12 cellular contexts compared by ENCODE assay signal in the genomic region with DNA sequence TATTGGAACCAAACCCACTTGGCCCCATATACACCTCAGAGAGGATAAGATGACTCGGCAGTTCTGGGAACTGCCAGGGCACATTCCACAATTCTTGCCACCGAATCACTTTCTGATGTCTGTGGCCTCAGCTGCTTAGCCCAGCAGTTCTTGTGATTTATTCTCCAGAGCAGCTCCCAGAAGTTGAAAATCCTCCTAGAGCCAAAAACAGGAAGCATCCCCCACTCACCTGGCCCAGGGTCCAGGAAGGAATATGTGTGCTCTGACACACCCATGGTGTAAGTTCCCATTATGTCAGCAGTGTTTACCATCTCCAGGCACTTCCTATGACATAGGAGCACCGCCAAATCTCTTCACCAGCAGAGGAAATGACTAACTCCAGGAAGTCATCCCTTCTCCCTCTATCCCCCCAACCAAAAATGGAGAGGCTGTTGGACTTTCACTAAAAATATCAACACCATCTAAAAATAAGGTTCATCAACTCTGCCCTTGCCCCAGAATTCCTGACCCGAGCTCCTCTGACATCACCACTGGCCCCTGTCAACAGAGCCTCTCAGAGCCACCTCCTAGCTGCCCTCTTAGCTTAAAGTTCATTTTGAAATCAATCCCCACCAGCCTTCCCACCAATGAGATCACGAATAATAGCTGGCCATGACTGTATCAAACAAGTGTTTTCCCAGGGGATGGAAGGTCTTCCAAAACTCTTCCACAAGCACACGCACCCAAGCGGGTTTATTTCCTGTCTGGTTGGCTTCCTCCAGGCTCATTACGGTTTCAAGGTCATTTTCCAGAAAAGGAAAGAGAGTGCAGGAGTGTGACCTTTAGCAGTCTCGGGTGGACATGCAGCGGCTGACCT.
DNase-seq lines count a peak whose midpoint lies in the region; ATAC-seq and TF ChIP-seq lines count a peak whose summit lies in the region.
"Had no signal": no experiment of that assay in that cellular context is flagged by ENCODE, and none has a peak within 500 bp of the region (broad histone marks: within the 10 kb centered on the region; RNA-seq: fewer than 3 reads in every experiment).

No MANE protein-coding gene starts in this region.

- no peaks in the 10 kb centered on the region for H3K27me3 ChIP-seq in mesenchymal stem cell (ENCODE audit: control insufficient read depth in 1 of 2, insufficient read depth in 1 of 2, low read length in 2 of 2)

- H3K4me3 ChIP-seq in mesenchymal stem cell (ENCODE audit: insufficient read depth in 1 of 2, low read depth in 1 of 2, low read length in 2 of 2): no peak overlapping the region
- H3K4me3 ChIP-seq: thoracic aorta had no signal

- H3K9me3 Mint-ChIP-seq in endothelial cell (ENCODE audit: unreplicated experiment): no peaks in the 10 kb centered on the region
- H3K9me3 Mint-ChIP-seq: T-cell had no signal

- WGBS in mesenchymal stem cell: 64% methylated on average over 10 of the region's 10 CpGs

- H3K27me3 Mint-ChIP-seq in endothelial cell (ENCODE audit: unreplicated experiment) (no peaks in the 10 kb centered on the region), T-helper 17 cell (peaks cover 72% of the 10 kb centered on the region)

- no peak overlapping the region for H3K14ac ChIP-seq in mesenchymal stem cell (ENCODE audit: low read length in 2 of 2)

- no peak overlapping the region for H2BK12ac ChIP-seq in mesenchymal stem cell (ENCODE audit: low read length in 2 of 2)

- H2BK120ac ChIP-seq in mesenchymal stem cell (ENCODE audit: low read depth, low read length): no peak overlapping the region

- H3K9me3 ChIP-seq in mesenchymal stem cell (ENCODE audit: control insufficient read depth, low read length) (no peaks in the 10 kb centered on the region), T-helper 17 cell (ENCODE audit: control insufficient read depth, low read length, poor library complexity, severe bottlenecking) (no peaks in the 10 kb centered on the region)
- H3K9me3 ChIP-seq: thoracic aorta had no signal

- peak overlapping the region; percentile 92 for H3K27ac Mint-ChIP-seq in endothelial cell (ENCODE audit: unreplicated experiment)
- no peak overlapping the region for H3K27ac Mint-ChIP-seq in T-helper 17 cell
- H3K27ac Mint-ChIP-seq: T-cell had no signal

- H3K4me1 ChIP-seq in mesenchymal stem cell (ENCODE audit: control insufficient read depth, insufficient read depth, low read depth, low read length): no peaks in the 10 kb centered on the region

- no peaks in the 10 kb centered on the region for H3K36me3 ChIP-seq in mesenchymal stem cell (ENCODE audit: control insufficient read depth in 1 of 2, insufficient read depth in 2 of 2, low read depth in 1 of 2, low read length in 2 of 2)
- H3K36me3 ChIP-seq: thoracic aorta had no signal

- peak overlapping the region; percentile 55 for H4K8ac ChIP-seq in mesenchymal stem cell (ENCODE audit: low read length)

- no peak overlapping the region for H3K27ac ChIP-seq in mesenchymal stem cell (ENCODE audit: low read length, poor library complexity, severe bottlenecking)
- H3K27ac ChIP-seq: thoracic aorta had no signal

- intact Hi-C loops in Right ventricle myocardium superior (cut with DNase I): loop anchor here (10.0 kb wide), 1 partner anchor 1353 kb away; no protein-coding TSS in a partner anchor
- intact Hi-C loops in cardiac septum (cut with DNase I): loop anchor here (5.0 to 10.0 kb wide), 7 partner anchors 60 to 1603 kb away; partner anchors contain the start of gene PARD3B

- no peak overlapping the region for H3K4me2 ChIP-seq in mesenchymal stem cell (ENCODE audit: low read length, poor library complexity, severe bottlenecking)

- no peak for TF ChIP-seq CTCF in endothelial cell (IDR thresholded peaks at IDR 0.05; ENCODE audit: unreplicated experiment)

- H3K4ac ChIP-seq in mesenchymal stem cell (ENCODE audit: low read depth in 1 of 2, low read length in 2 of 2): no peak overlapping the region

- no peak overlapping the region for H2BK5ac ChIP-seq in mesenchymal stem cell (ENCODE audit: low read depth, low read length, poor library complexity, severe bottlenecking)

- no peak overlapping the region for H3K9ac ChIP-seq in mesenchymal stem cell (ENCODE audit: low read length)

- DNase-seq in Right ventricle myocardium superior (no peak), cardiac septum (ENCODE audit: low spot score) (no peak), endothelial cell (ENCODE audit: low spot score) (no peak), mesenchymal stem cell (peak; percentile 40), superior temporal gyrus (ENCODE audit: extremely low spot score) (no peak), NK-92 (lab: John Stamatoyannopoulos, UW; ENCODE audit: unreplicated experiment) (no peak), T-helper 17 cell (no peak)
- DNase-seq in stimulated activated CD4-positive, alpha-beta T cell treated with anti-CD3 and anti-CD28 coated beads, Interleukin-1b, Interleukin-23, amount 100 ng/mL, for 48 hours: no peak
- DNase-seq: anterior cingulate cortex; stimulated activated CD4-positive, alpha-beta T cell treated with anti-CD3 and anti-CD28 coated beads, Interleukin-2, amount 100 ng/mL, for 24 hours; T-cell had no signal

- H2AK5ac ChIP-seq in mesenchymal stem cell (ENCODE audit: low read length, severe bottlenecking): no peak overlapping the region

- H3K4me3 Mint-ChIP-seq in endothelial cell (ENCODE audit: unreplicated experiment): peak overlapping the region; percentile 47
- H3K4me3 Mint-ChIP-seq in T-helper 17 cell: no peak overlapping the region
- H3K4me3 Mint-ChIP-seq: T-cell had no signal

- H3K23ac ChIP-seq in mesenchymal stem cell (ENCODE audit: low read length in 2 of 2): no peak overlapping the region

- H2BK15ac ChIP-seq in mesenchymal stem cell (ENCODE audit: low read depth, poor library complexity, severe bottlenecking): no peak overlapping the region

- ATAC-seq in Right ventricle myocardium superior (ENCODE audit: poor library complexity) (peak; percentile 38), T-helper 17 cell (no peak)
- ATAC-seq: T-cell had no signal

- H3K4me1 Mint-ChIP-seq in endothelial cell (ENCODE audit: unreplicated experiment) (peaks cover 35% of the 10 kb centered on the region), T-helper 17 cell (peaks cover 6% of the 10 kb centered on the region)

- H3K79me1 ChIP-seq in mesenchymal stem cell (replicated peaks; ENCODE audit: low read length, poor library complexity, severe bottlenecking): no peaks in the 10 kb centered on the region

- no peak overlapping the region for H4K91ac ChIP-seq in mesenchymal stem cell (ENCODE audit: low read length)

- H3K18ac ChIP-seq in mesenchymal stem cell (ENCODE audit: low read depth in 1 of 2, low read length in 2 of 2): no peak overlapping the region

- H2AFZ ChIP-seq in mesenchymal stem cell (ENCODE audit: low read depth, low read length): no peak overlapping the region

- H3K36me3 Mint-ChIP-seq in endothelial cell (ENCODE audit: low read depth, unreplicated experiment) (peaks cover 3% of the 10 kb centered on the region), T-helper 17 cell (ENCODE audit: low read depth) (peaks cover 3% of the 10 kb centered on the region)
- H3K36me3 Mint-ChIP-seq: T-cell had no signal
